In genomic region chr19:39400997-39401548, GRCh38 we compare ENCODE assay signal across 1 cellular context.
TF ChIP-seq lines count a peak whose summit lies in the region.

No MANE protein-coding gene starts in this region.

TF ChIP-seq in WTC11, 78 proteins besides CTCF, POLR2A, EP300 and RAD21 (continued from another document):
- no peak for TF ChIP-seq ZNF416 (CRISPR knock-in tag; IDR thresholded peaks at IDR 0.05)
- no peak for TF ChIP-seq ATF1 (CRISPR knock-in tag; IDR thresholded peaks at IDR 0.05)
- no peak for TF ChIP-seq JAZF1 (CRISPR knock-in tag; IDR thresholded peaks at IDR 0.05)
- TF ChIP-seq FOXK1 (CRISPR knock-in tag; IDR thresholded peaks at IDR 0.05) = no peak
- TF ChIP-seq ZNF396 (CRISPR knock-in tag; IDR thresholded peaks at IDR 0.05; ENCODE audit: borderline replicate concordance) = no peak
- TF ChIP-seq ZNF512 (CRISPR knock-in tag; IDR thresholded peaks at IDR 0.05; ENCODE audit: borderline replicate concordance) = no peak
- TF ChIP-seq SP1 (CRISPR knock-in tag; conservative IDR thresholded peaks at IDR 0.05) = no peak
- TF ChIP-seq MXD4 (CRISPR knock-in tag; IDR thresholded peaks at IDR 0.05; ENCODE audit: borderline replicate concordance) = no peak
- no peak for TF ChIP-seq ZNF232 (CRISPR knock-in tag; IDR thresholded peaks at IDR 0.05)
- TF ChIP-seq FOXP4 (CRISPR knock-in tag; IDR thresholded peaks at IDR 0.05) = no peak
- no peak for TF ChIP-seq GABPB1 (CRISPR knock-in tag; IDR thresholded peaks at IDR 0.05)
- TF ChIP-seq GTF2I (CRISPR knock-in tag; conservative IDR thresholded peaks at IDR 0.05) = no peak
- TF ChIP-seq ZNF425 (CRISPR knock-in tag; conservative IDR thresholded peaks at IDR 0.05) = no peak
- TF ChIP-seq ZNF121 (CRISPR knock-in tag; IDR thresholded peaks at IDR 0.05) = no peak
- TF ChIP-seq TEAD1 (CRISPR knock-in tag; IDR thresholded peaks at IDR 0.05) = no peak
- TF ChIP-seq NFE2L1 (CRISPR knock-in tag; IDR thresholded peaks at IDR 0.05) = no peak
- no peak for TF ChIP-seq USF1 (CRISPR knock-in tag; IDR thresholded peaks at IDR 0.05)
- TF ChIP-seq STAT6 (CRISPR knock-in tag; conservative IDR thresholded peaks at IDR 0.05; ENCODE audit: low read depth) = no peak
TF ChIP-seq in WTC11: peak in this region for 0.
